ENCODE assay signal across 1 cellular context in genomic region chr9:98974554-98974953, GRCh38.
TF ChIP-seq lines count a peak whose summit lies in the region.

No MANE protein-coding gene starts in this region.

TF ChIP-seq in HepG2, 621 proteins besides CTCF, POLR2A, EP300 and RAD21 (continued from another document):
- TF ChIP-seq ZNF749 (CRISPR knock-in tag; IDR thresholded peaks at IDR 0.05; ENCODE audit: borderline replicate concordance) = no peak
- no peak for TF ChIP-seq ZNF737 (CRISPR knock-in tag; IDR thresholded peaks at IDR 0.05; ENCODE audit: borderline replicate concordance)
- TF ChIP-seq ZEB1 (IDR thresholded peaks at IDR 0.05; ENCODE audit: insufficient replicate concordance, low read depth) = no peak
- no peak for TF ChIP-seq KLF11 (CRISPR knock-in tag; IDR thresholded peaks at IDR 0.05)
- no peak for TF ChIP-seq IKZF1 (IDR thresholded peaks at IDR 0.05)
- no peak for TF ChIP-seq ZNF777 (CRISPR knock-in tag; IDR thresholded peaks at IDR 0.05)
- TF ChIP-seq XBP1 (CRISPR knock-in tag; IDR thresholded peaks at IDR 0.05) = no peak
- TF ChIP-seq ZSCAN31 (CRISPR knock-in tag; IDR thresholded peaks at IDR 0.05; ENCODE audit: low read depth) = no peak
- no peak for TF ChIP-seq ZBTB7B (CRISPR knock-in tag; IDR thresholded peaks at IDR 0.05)
- no peak for TF ChIP-seq FOXK1 (CRISPR knock-in tag; IDR thresholded peaks at IDR 0.05; ENCODE audit: borderline replicate concordance, low read depth)
- TF ChIP-seq ZNF670 (CRISPR knock-in tag; IDR thresholded peaks at IDR 0.05; ENCODE audit: borderline replicate concordance) = no peak
- no peak for TF ChIP-seq PRDM10 (CRISPR knock-in tag; IDR thresholded peaks at IDR 0.05; ENCODE audit: low read depth)
- TF ChIP-seq RBAK (CRISPR knock-in tag; IDR thresholded peaks at IDR 0.05) = no peak
- TF ChIP-seq CHD2 (IDR thresholded peaks at IDR 0.05; ENCODE audit: low read depth, low read length) = no peak
- no peak for TF ChIP-seq MIER3 (CRISPR knock-in tag; IDR thresholded peaks at IDR 0.05; ENCODE audit: borderline replicate concordance)
- TF ChIP-seq DDIT3 (CRISPR knock-in tag; IDR thresholded peaks at IDR 0.05) = no peak
- no peak for TF ChIP-seq REL (CRISPR knock-in tag; conservative IDR thresholded peaks at IDR 0.05)
- TF ChIP-seq MXD1 (CRISPR knock-in tag; IDR thresholded peaks at IDR 0.05) = no peak
